In genomic region chr1:31422505-31423319, GRCh38 we compare ENCODE assay signal across 8 cellular contexts. TPM values are rescaled to one million over a fixed set of nuclear protein-coding genes. Genes with fewer than 3 reads are reported as not detected.
DNase-seq lines count a peak whose midpoint lies in the region; ATAC-seq and TF ChIP-seq lines count a peak whose summit lies in the region.

No MANE protein-coding gene starts in this region.

- ATAC-seq in GM18867 (IDR thresholded peaks at IDR 0.05; ENCODE audit: unreplicated experiment) = no peak

- no peaks in the 10 kb centered on the region for H3K36me3 ChIP-seq in suprapubic skin

- TF ChIP-seq POLR2A in suprapubic skin (IDR thresholded peaks at IDR 0.05) = no peak

- TF ChIP-seq CTCF in fibroblast of villous mesenchyme (IDR thresholded peaks at IDR 0.05; ENCODE audit: insufficient read depth, low read depth, low read length) = peak; percentile 98
- peak; percentile 88 to 90 for TF ChIP-seq CTCF in suprapubic skin (IDR thresholded peaks at IDR 0.05)

- no peak overlapping the region for H3K27ac ChIP-seq in suprapubic skin

- 37% methylated on average over 15 of the region's 15 CpGs for WGBS in suprapubic skin

- no peaks in the 10 kb centered on the region for H3K9me3 ChIP-seq in suprapubic skin

- H3K4me3 ChIP-seq in fibroblast of villous mesenchyme (ENCODE audit: low read depth, low read length) = no peak overlapping the region
- H3K4me3 ChIP-seq in suprapubic skin = no peak overlapping the region

- DNase-seq in EL (peak; percentile 84), HUDEP-2 (lab: John Stamatoyannopoulos, UW; ENCODE audit: unreplicated experiment in 76 of 76) (peak in 53 of 76 experiments; percentile 3 to 67 (median 37)), RPMI7951 (ENCODE audit: low read depth) (peak; percentile 88), fibroblast of villous mesenchyme (ENCODE audit: low read depth) (peak; percentile 87), nucleus accumbens (lab: John Stamatoyannopoulos, UW) (peak in 42 of 56 donors; percentile 4 to 72 (median 31)), suprapubic skin (ENCODE audit: low spot score in 2 of 2) (peak in 1 of 2 donors; percentile 79)
- peak; percentile 37 to 46 for DNase-seq in activated T-helper 1 cell treated with anti-CD3 and anti-CD28 coated beads, Interleukin-2, amount 50 U/mL, for 16 hours (ENCODE audit: low read depth in 1 of 2, low spot score in 1 of 2)

- TF ChIP-seq EP300 in suprapubic skin (IDR thresholded peaks at IDR 0.05) = no peak

- peaks cover 14% of the 10 kb centered on the region for H3K4me1 ChIP-seq in suprapubic skin

- H3K27me3 ChIP-seq in suprapubic skin = no peaks in the 10 kb centered on the region

RNA-seq across cellular contexts. Expression of gene SERINC2, which starts 9.7 kb away (rescaled TPM):
- total RNA-seq in RPMI7951 (2014; rRNA removed; shearing (Covaris generic)) = 194 and 269 TPM in 2 replicates
- total RNA-seq in fibroblast of villous mesenchyme = 13.5 and 21.2 TPM in 2 replicates
- 10 to 100 TPM; 52.9 to 95.6 (median 68.3) TPM for total RNA-seq in suprapubic skin

RNA-seq across cellular contexts. Expression of gene FABP3, which starts 49.8 kb away (rescaled TPM):
- 6.6 and 11.8 TPM in 2 replicates for total RNA-seq in RPMI7951 (2014; rRNA removed; shearing (Covaris generic))
- total RNA-seq in fibroblast of villous mesenchyme (54.8 and 89.9 TPM in 2 replicates), suprapubic skin (1 to 10 TPM; 1.5 to 5.6 (median 3.3) TPM)
